ENCODE assay signal across 2 cellular contexts in genomic region chr17:71004413-71004812, GRCh38.
TF ChIP-seq lines count a peak whose summit lies in the region.

No MANE protein-coding gene starts in this region.

TF ChIP-seq in IMR-90, 13 proteins besides CTCF, POLR2A, EP300 and RAD21:
- TF ChIP-seq NFE2L2 (IDR thresholded peaks at IDR 0.05; ENCODE audit: low read depth, low read length) (no peak), USF2 (IDR thresholded peaks at IDR 0.05; ENCODE audit: low read depth, low read length) (no peak), SMC3 (IDR thresholded peaks at IDR 0.05; ENCODE audit: low read depth, low read length) (no peak), CHD1 (IDR thresholded peaks at IDR 0.05; ENCODE audit: low read depth, low read length) (no peak), RCOR1 (IDR thresholded peaks at IDR 0.05; ENCODE audit: insufficient replicate concordance, low read length) (no peak), ELK1 (IDR thresholded peaks at IDR 0.05; ENCODE audit: borderline replicate concordance, low read depth, low read length) (no peak), CEBPB (IDR thresholded peaks at IDR 0.05; ENCODE audit: low read depth, low read length) (no peak), FOS (IDR thresholded peaks at IDR 0.05; ENCODE audit: low read depth, low read length) (no peak), MXI1 (IDR thresholded peaks at IDR 0.05; ENCODE audit: borderline replicate concordance, low read depth, low read length) (no peak)

TF ChIP-seq in H1, 55 proteins besides CTCF, POLR2A, EP300 and RAD21:
- TF ChIP-seq PHF8 (conservative IDR thresholded peaks at IDR 0.05; ENCODE audit: low read depth, low read length) (no peak), CBX5 (IDR thresholded peaks at IDR 0.05; ENCODE audit: low read depth, low read length) (no peak), SP2 (IDR thresholded peaks at IDR 0.05; ENCODE audit: low read length) (no peak)
TF ChIP-seq in H1: peak in this region for 0.
